7 cellular contexts compared by ENCODE assay signal in the genomic region with DNA sequence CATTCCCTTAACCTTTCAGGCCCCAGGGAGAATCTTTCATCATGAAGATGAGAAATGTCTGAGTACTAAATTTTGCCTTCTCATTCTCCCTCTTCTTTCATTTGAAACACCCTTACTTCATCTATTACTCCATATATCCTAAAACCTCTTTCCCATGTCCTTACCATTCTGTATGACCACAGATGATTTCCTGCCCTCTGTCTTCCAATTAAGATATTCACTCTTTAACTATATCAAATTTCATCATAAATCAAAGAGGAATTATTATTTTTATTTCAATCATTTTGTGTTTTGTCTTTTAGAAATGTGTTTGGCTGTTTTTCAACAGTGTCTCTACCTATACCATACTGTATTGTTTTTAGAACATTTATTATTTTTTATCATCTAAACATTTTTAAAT.
"Had no signal": no experiment of that assay in that cellular context is flagged by ENCODE, and none has a peak within 500 bp of the region (broad histone marks: within the 10 kb centered on the region; RNA-seq: fewer than 3 reads in every experiment).

No MANE protein-coding gene starts in this region.

- H3K4me3 Mint-ChIP-seq: IgD-negative memory B cell had no signal

- H3K36me3 Mint-ChIP-seq: IgD-negative memory B cell had no signal

- H3K27ac ChIP-seq: HL-60 had no signal

- H3K27ac Mint-ChIP-seq: IgD-negative memory B cell had no signal

- DNase-seq: IMR-90, KBM-7 had no signal

- ATAC-seq: HepG2, K562 had no signal

- H3K4me3 ChIP-seq: K562 had no signal

- H3K27me3 Mint-ChIP-seq: IgD-negative memory B cell had no signal

- FAIRE-seq: HepG2, HTR-8/SVneo, K562 had no signal
